ENCODE assay signal across 8 cellular contexts in genomic region chr12:39442895-39443703, GRCh38. TPM values are rescaled to one million over a fixed set of nuclear protein-coding genes. Genes with fewer than 3 reads are reported as not detected.
DNase-seq lines count a peak whose midpoint lies in the region; ATAC-seq and TF ChIP-seq lines count a peak whose summit lies in the region.

TSS of gene KIF21A (minus strand) at chr12:39443120. CDS start at chr12:39442970, 150 bp downstream.

- peaks cover 2 to 37% (median 12%) of the 10 kb centered on the region in 4 donors for H3K4me1 ChIP-seq in liver (ENCODE audit: control insufficient read depth in 4 of 4, insufficient read depth in 4 of 4, low read length in 3 of 4)

- TF ChIP-seq POLR2A in GM19099 (IDR thresholded peaks at IDR 0.05; ENCODE audit: extremely low read depth, insufficient read length, low read depth): peak; percentile 90

- H3K36me3 ChIP-seq in liver (ENCODE audit: control insufficient read depth in 4 of 4, insufficient read depth in 3 of 4, low read depth in 1 of 4, low read length in 3 of 4): no peaks in the 10 kb centered on the region

- peak; percentile 91 for DNase-seq in Ammon's horn (ENCODE audit: low spot score)
- peak; percentile 84 for DNase-seq in NCI-H510A treated with DMSO at 0.1 percent for 48 hours (lab: John Stamatoyannopoulos, UW)
- peak; percentile 83 to 85 for DNase-seq in activated CD4-positive, alpha-beta T cell treated with anti-CD3 and anti-CD28 coated beads, Interleukin-2, amount 50 U/mL, for 4 hours
- peak; percentile 95 for DNase-seq in dermis blood vessel endothelial cell
- peak; percentile 89 for DNase-seq in stimulated activated CD4-positive, alpha-beta T cell treated with anti-CD3 and anti-CD28 coated beads, Interleukin-4, amount 100 ng/mL, for 24 hours

- H3K27me3 ChIP-seq in liver (ENCODE audit: control insufficient read depth in 4 of 4, insufficient read depth in 4 of 4, low read length in 3 of 4): no peaks in the 10 kb centered on the region

- H3K27ac ChIP-seq in liver (ENCODE audit: low read depth in 1 of 2, low read length in 2 of 2): peak within 1 kb of the TSS; percentile 90 to 92

- TF ChIP-seq RAD21 in liver (IDR thresholded peaks at IDR 0.05): peak in 1 of 2 donors; percentile 67

- TF ChIP-seq CTCF in liver (IDR thresholded peaks at IDR 0.05; ENCODE audit: low read depth, low read length, missing input control): peak; percentile 85

- no peaks in the 10 kb centered on the region for H3K9me3 ChIP-seq in liver (ENCODE audit: control insufficient read depth in 4 of 4, low read length in 3 of 4)

- peak within 1 kb of the TSS; percentile 82 to 94 for H3K9ac ChIP-seq in liver (ENCODE audit: low read depth in 1 of 2, low read length in 2 of 2)

- under 1% methylated on average over 91 of the region's 91 CpGs for WGBS in liver

- ATAC-seq in HG03378 (IDR thresholded peaks at IDR 0.05; ENCODE audit: unreplicated experiment): peak; percentile 84

- peak within 1 kb of the TSS; percentile 85 to 98 (median 90) for H3K4me3 ChIP-seq in liver (ENCODE audit: low read depth in 1 of 3, low read length in 3 of 3)

TF ChIP-seq in liver, 16 proteins besides CTCF, POLR2A, EP300 and RAD21:
- TF ChIP-seq HNF4A (conservative IDR thresholded peaks at IDR 0.05) (no peak), JUND (IDR thresholded peaks at IDR 0.05) (no peak), MAX (IDR thresholded peaks at IDR 0.05) (no peak), FOXA1 (IDR thresholded peaks at IDR 0.05) (no peak), REST (IDR thresholded peaks at IDR 0.05) (no peak), HNF4G (IDR thresholded peaks at IDR 0.05) (no peak), TAF1 (conservative IDR thresholded peaks at IDR 0.05) (peak; percentile 87), EGR1 (IDR thresholded peaks at IDR 0.05; ENCODE audit: low read depth in 2 of 2) (peak in 1 of 2 donors; percentile 12)

RNA-seq across cellular contexts. Expression of gene KIF21A, which starts in this region (rescaled TPM):
- total RNA-seq in dermis blood vessel endothelial cell (8.3 and 13.6 TPM in 2 replicates), liver (10 to 100 TPM in 1 of 2 donors, 1 to 10 TPM in 1; 9.1 to 47.4 TPM)
- polyA plus RNA-seq in liver: 10 to 100 TPM; 13.8 to 28.3 TPM

Comparison
In these comparisons a context has a peak if more than half of its experiments do, and no peak if none do; other contexts are left out.
1. Peak in every context shown above with its lines: DNase-seq, ATAC-seq, H3K4me3 ChIP-seq and H3K27ac ChIP-seq.